In the genomic region with DNA sequence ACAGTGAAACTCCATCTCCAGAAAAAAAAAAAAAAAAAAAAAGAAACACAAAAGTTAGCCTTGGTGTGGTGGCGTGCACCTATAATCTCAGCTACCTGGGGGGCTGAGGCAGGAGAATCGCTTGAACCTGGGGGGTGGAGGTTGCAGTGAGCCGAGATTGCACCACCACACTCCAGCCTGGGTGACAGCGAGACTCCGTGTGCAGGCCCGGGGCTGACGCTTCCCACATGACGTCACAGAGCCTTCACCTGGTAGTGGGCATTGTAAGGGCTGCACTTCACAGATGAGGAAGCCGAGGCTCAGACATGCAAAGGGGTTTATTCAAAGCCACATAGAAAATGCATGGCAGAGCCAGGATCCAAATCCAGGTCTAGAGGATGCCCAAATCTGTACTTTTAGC, we compare ENCODE assay signal across 16 cellular contexts.
DNase-seq lines count a peak whose midpoint lies in the region; ATAC-seq and TF ChIP-seq lines count a peak whose summit lies in the region.
"Had no signal": no experiment of that assay in that cellular context is flagged by ENCODE, and none has a peak within 500 bp of the region (broad histone marks: within the 10 kb centered on the region; RNA-seq: fewer than 3 reads in every experiment).

No MANE protein-coding gene starts in this region.

- intact Hi-C loops in cardiac septum (cut with DNase I) (loop anchor here (10.0 kb wide), 2 partner anchors 121 to 601 kb away; a partner anchor contains a TSS), Right ventricle myocardium inferior (cut with DNase I) (loop anchor here (10.0 kb wide), 2 partner anchors 431 to 511 kb away; a partner anchor contains a TSS), left lung (cut with DNase I) (no loop called here)

- no peak overlapping the region for H3K4me3 ChIP-seq in left lung
- H3K4me3 ChIP-seq: BLaER1 treated with 17β-estradiol and CSF1 and Interleukin-3, amounts not matched to agents 10 nM and 100 nM had no signal

- no peaks in the 10 kb centered on the region for H3K9me3 ChIP-seq in left lung
- H3K9me3 ChIP-seq: BLaER1 treated with 17β-estradiol and CSF1 and Interleukin-3, amounts not matched to agents 10 nM and 100 nM had no signal

- ATAC-seq in Right ventricle myocardium inferior, result no peak
- ATAC-seq in left lung, result no peak
- ATAC-seq: CD8-positive, alpha-beta T cell had no signal

- no peak overlapping the region for H3K27ac ChIP-seq in left lung
- H3K27ac ChIP-seq: BLaER1 treated with 17β-estradiol and CSF1 and Interleukin-3, amounts not matched to agents 10 nM and 100 nM had no signal

- no peaks in the 10 kb centered on the region for H3K36me3 Mint-ChIP-seq in type B pancreatic cell
- H3K36me3 Mint-ChIP-seq: CD8-positive, alpha-beta T cell had no signal

- no peaks in the 10 kb centered on the region for H3K36me3 ChIP-seq in left lung
- H3K36me3 ChIP-seq: BLaER1 treated with 17β-estradiol and CSF1 and Interleukin-3, amounts not matched to agents 10 nM and 100 nM had no signal

- H3K4me1 Mint-ChIP-seq in type B pancreatic cell (ENCODE audit: unreplicated experiment), result peaks cover 16% of the 10 kb centered on the region

- peak; percentile 31 for DNase-seq in cardiac septum (ENCODE audit: low spot score)
- no peak for DNase-seq in Right ventricle myocardium inferior (ENCODE audit: missing footprints)
- peak; percentile 21 for DNase-seq in SHP77 treated with DMSO at 0.1 percent for 48 hours (lab: John Stamatoyannopoulos, UW)
- peak; percentile 39 for DNase-seq in mesenteric fat pad (ENCODE audit: low spot score)
- DNase-seq in type B pancreatic cell (ENCODE audit: extremely low spot score, unreplicated experiment), result no peak
- no peak for DNase-seq in left lung
- DNase-seq in NCI-H1417 treated with DMSO at 0.1 percent for 48 hours (lab: John Stamatoyannopoulos, UW), result no peak
- DNase-seq: 8988T; Calu3; CD8-positive, alpha-beta T cell; DMS79 treated with DMSO at 0.1 percent for 48 hours; GF-D8; GOT3; H9 had no signal

- TF ChIP-seq CTCF in type B pancreatic cell (conservative IDR thresholded peaks at IDR 0.05), result no peak
- TF ChIP-seq CTCF in left lung (IDR thresholded peaks at IDR 0.05), result no peak

- peaks cover 7% of the 10 kb centered on the region for H3K27me3 Mint-ChIP-seq in type B pancreatic cell

- peaks cover 6 to 12% of the 10 kb centered on the region in 2 donors for H3K4me1 ChIP-seq in left lung

- H3K9me3 Mint-ChIP-seq in type B pancreatic cell, result no peaks in the 10 kb centered on the region
- H3K9me3 Mint-ChIP-seq: CD8-positive, alpha-beta T cell; H9 had no signal

- no peak overlapping the region for H3K4me3 Mint-ChIP-seq in type B pancreatic cell
- H3K4me3 Mint-ChIP-seq: B cell; CD8-positive, alpha-beta T cell; H9 had no signal

- H3K27ac Mint-ChIP-seq in type B pancreatic cell, result no peak overlapping the region
- H3K27ac Mint-ChIP-seq: B cell; CD8-positive, alpha-beta T cell had no signal

- peaks cover 0 to 19% of the 10 kb centered on the region in 2 donors for H3K27me3 ChIP-seq in left lung
- H3K27me3 ChIP-seq: BLaER1 treated with 17β-estradiol and CSF1 and Interleukin-3, amounts not matched to agents 10 nM and 100 nM had no signal

Comparison
In these comparisons a context has a peak if more than half of its experiments do, and no peak if none do; other contexts are left out.
1. DNase-seq: peak in cardiac septum (single experiment), SHP77 treated with DMSO at 0.1 percent for 48 hours (single experiment) and mesenteric fat pad (single experiment); none in Right ventricle myocardium inferior (single experiment), type B pancreatic cell (single experiment), left lung (0 of 2) and NCI-H1417 treated with DMSO at 0.1 percent for 48 hours (single experiment).
2. intact Hi-C loops: an anchor here in cardiac septum (10.0 kb wide) and Right ventricle myocardium inferior (10.0 kb wide); none called in left lung.